ENCODE assay signal across 17 cellular contexts in the genomic region with DNA sequence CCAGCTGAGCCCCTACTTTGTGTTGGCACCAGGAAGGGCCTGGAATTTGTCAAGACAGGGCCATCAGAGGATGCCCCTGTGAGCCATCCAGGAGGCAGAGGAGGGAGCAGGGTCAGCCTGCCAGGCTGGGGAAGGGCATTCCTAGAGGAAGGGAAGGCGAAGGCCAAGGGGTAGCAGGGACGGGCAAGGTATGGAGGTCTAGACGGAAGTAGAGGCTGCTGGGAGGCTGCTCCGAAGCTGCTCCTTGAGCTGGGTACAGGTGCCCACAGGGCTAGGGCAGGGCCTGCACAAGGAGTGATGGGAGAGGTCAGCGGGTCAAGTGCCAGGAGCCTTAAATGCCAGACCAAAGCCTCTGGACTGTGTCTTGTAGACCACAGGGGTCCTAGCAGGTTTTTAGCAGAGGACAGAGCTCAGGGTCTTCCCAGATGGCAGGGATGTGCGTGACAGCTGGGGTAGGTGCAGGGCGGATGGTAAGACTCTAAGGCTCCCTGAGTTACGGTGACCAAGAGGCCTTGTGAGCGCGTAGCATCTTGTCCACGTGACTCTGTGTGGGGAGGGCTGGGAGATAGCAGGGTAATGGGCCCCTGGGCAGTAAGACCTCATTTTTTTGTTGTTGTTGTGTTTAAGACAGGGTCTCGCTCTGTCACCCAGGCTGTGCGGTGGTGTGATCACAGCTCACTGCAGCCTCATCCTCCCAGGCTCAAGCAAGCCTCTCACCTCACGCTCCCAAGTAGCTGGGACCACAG. TPM values are rescaled to one million over a fixed set of nuclear protein-coding genes. Genes with fewer than 3 reads are reported as not detected.
A peak's percentile ranks its signal among the peaks of the same experiment; 100 is the strongest.
DNase-seq lines count a peak whose midpoint lies in the region; ATAC-seq, FAIRE-seq and TF ChIP-seq lines count a peak whose summit lies in the region.
"Had no signal": no experiment of that assay in that cellular context is flagged by ENCODE, and none has a peak within 500 bp of the region (broad histone marks: within the 10 kb centered on the region; RNA-seq: fewer than 3 reads in every experiment).

No MANE protein-coding gene starts in this region.

- no peak overlapping the region for H3K27ac ChIP-seq in kidney (ENCODE audit: low read depth in 2 of 2, low read length in 2 of 2)
- H3K27ac ChIP-seq: coronary artery, thoracic aorta had no signal

- H3K36me3 ChIP-seq in kidney (ENCODE audit: control insufficient read depth in 1 of 2, insufficient read depth in 2 of 2, low read length in 2 of 2), result no peaks in the 10 kb centered on the region
- H3K36me3 ChIP-seq: thoracic aorta had no signal

- POLR2A ChIA-PET in activated B cell treated with CpG ODN at 0.5 μM for 24 hours (lab: Charles Lee), result interaction anchor here (0.8 to 1.1 kb wide), 3 partner anchors 44 to 297 kb away, joined by 3 read pairs; no protein-coding TSS in a partner anchor

- peaks cover 21% of the 10 kb centered on the region for H3K4me1 Mint-ChIP-seq in activated B cell treated with CpG ODN at 0.5 μM for 24 hours
- peaks cover 18 to 42% of the 10 kb centered on the region in 2 donors for H3K4me1 Mint-ChIP-seq in stimulated activated naive B cell treated with anti-CD40 and anti-IgM and Interleukin-4, amounts not matched to agents 10 μg/mL and 1 μg/mL and 100 μg/mL, for 72 hours
- H3K4me1 Mint-ChIP-seq: T-cell had no signal

- H3K27ac Mint-ChIP-seq in activated B cell treated with CpG ODN at 0.5 μM for 24 hours, result peak overlapping the region; percentile 19
- peak overlapping the region; percentile 82 for H3K27ac Mint-ChIP-seq in stimulated activated naive B cell treated with anti-CD40 and anti-IgM and Interleukin-4, amounts not matched to agents 10 μg/mL and 1 μg/mL and 100 μg/mL, for 72 hours
- H3K27ac Mint-ChIP-seq: activated T-cell treated with anti-CD3 and anti-CD28 coated beads, Interleukin-2, amount 50 U/mL, for 24 hours; T-cell had no signal

- intact Hi-C loops in activated B cell treated with CpG ODN at 0.5 μM for 24 hours (cut with micrococcal nuclease), result no loop called here
- intact Hi-C loops in kidney (cut with DNase I), result no loop called here

- no peaks in the 10 kb centered on the region for H3K9me3 Mint-ChIP-seq in activated B cell treated with CpG ODN at 0.5 μM for 24 hours
- H3K9me3 Mint-ChIP-seq in stimulated activated naive B cell treated with anti-CD40 and anti-IgM and Interleukin-4, amounts not matched to agents 10 μg/mL and 1 μg/mL and 100 μg/mL, for 72 hours, result no peaks in the 10 kb centered on the region
- H3K9me3 Mint-ChIP-seq: activated T-cell treated with anti-CD3 and anti-CD28 coated beads, Interleukin-2, amount 50 U/mL, for 24 hours; naive B cell; T-cell had no signal

- DNase-seq in activated T-cell treated with anti-CD3 and anti-CD28 coated beads, Interleukin-2, amount 50 U/mL, for 48 hours, result peak; percentile 14
- no peak for DNase-seq in activated T-cell treated with anti-CD3 and anti-CD28 coated beads for 4 hours
- DNase-seq in activated B cell treated with CpG ODN at 0.5 μM for 24 hours, result peak; percentile 15
- peak; percentile 48 for DNase-seq in kidney
- no peak for DNase-seq in stimulated activated naive B cell treated with anti-CD40 and anti-IgM and Interleukin-4, amounts not matched to agents 10 μg/mL and 1 μg/mL and 100 μg/mL, for 72 hours
- DNase-seq in cerebellar cortex (ENCODE audit: low spot score), result no peak
- DNase-seq in NCI-H2196 treated with DMSO at 0.1 percent for 48 hours (lab: John Stamatoyannopoulos, UW; ENCODE audit: unreplicated experiment), result no peak
- DNase-seq: anterior cingulate cortex, left cardiac atrium, naive B cell, NCI-H187 treated with DMSO at 0.1 percent for 48 hours, NCI-H748 treated with DMSO at 0.1 percent for 48 hours had no signal

- no peak for ATAC-seq in activated B cell treated with CpG ODN at 0.5 μM for 24 hours (ENCODE audit: low read depth)
- no peak for ATAC-seq in stimulated activated naive B cell treated with anti-CD40 and anti-IgM and Interleukin-4, amounts not matched to agents 10 μg/mL and 1 μg/mL and 100 μg/mL, for 72 hours (replicated peaks)
- ATAC-seq in GM21576 (IDR thresholded peaks at IDR 0.05; ENCODE audit: unreplicated experiment), result no peak
- ATAC-seq: T-cell had no signal

- no peak overlapping the region for H3K9ac ChIP-seq in kidney (ENCODE audit: low read length in 2 of 2)

- TF ChIP-seq CTCF in activated B cell treated with CpG ODN at 0.5 μM for 24 hours (IDR thresholded peaks at IDR 0.05) (no peak), kidney (IDR thresholded peaks at IDR 0.05; ENCODE audit: borderline replicate concordance, extremely low read depth, insufficient read depth) (no peak)

- H3K36me3 Mint-ChIP-seq in activated B cell treated with CpG ODN at 0.5 μM for 24 hours (ENCODE audit: low read depth), result peaks cover 4% of the 10 kb centered on the region
- H3K36me3 Mint-ChIP-seq in stimulated activated naive B cell treated with anti-CD40 and anti-IgM and Interleukin-4, amounts not matched to agents 10 μg/mL and 1 μg/mL and 100 μg/mL, for 72 hours, result peaks cover 11 to 14% of the 10 kb centered on the region in 2 donors
- H3K36me3 Mint-ChIP-seq: naive B cell, T-cell had no signal

- FAIRE-seq in kidney (lab: Jason Lieb, UNC), result no peak

- H3K4me3 ChIP-seq in kidney (ENCODE audit: low read length in 2 of 2), result no peak overlapping the region
- H3K4me3 ChIP-seq: coronary artery, thoracic aorta had no signal

- no peak overlapping the region for H3K4me3 Mint-ChIP-seq in activated B cell treated with CpG ODN at 0.5 μM for 24 hours
- H3K4me3 Mint-ChIP-seq in stimulated activated naive B cell treated with anti-CD40 and anti-IgM and Interleukin-4, amounts not matched to agents 10 μg/mL and 1 μg/mL and 100 μg/mL, for 72 hours, result no peak overlapping the region
- H3K4me3 Mint-ChIP-seq: activated T-cell treated with anti-CD3 and anti-CD28 coated beads, Interleukin-2, amount 50 U/mL, for 24 hours; naive B cell; T-cell had no signal

- H3K4me1 ChIP-seq in kidney (ENCODE audit: control insufficient read depth in 1 of 2, insufficient read depth in 1 of 2, low read depth in 1 of 2, low read length in 2 of 2), result no peaks in the 10 kb centered on the region

- no peaks in the 10 kb centered on the region for H3K27me3 Mint-ChIP-seq in activated B cell treated with CpG ODN at 0.5 μM for 24 hours
- peaks cover 0 to 5% of the 10 kb centered on the region in 2 donors for H3K27me3 Mint-ChIP-seq in stimulated activated naive B cell treated with anti-CD40 and anti-IgM and Interleukin-4, amounts not matched to agents 10 μg/mL and 1 μg/mL and 100 μg/mL, for 72 hours

- H3K9me3 ChIP-seq in kidney (ENCODE audit: control insufficient read depth in 1 of 2, low read length in 2 of 2), result no peaks in the 10 kb centered on the region
- H3K9me3 ChIP-seq: thoracic aorta had no signal

- CTCF ChIA-PET in activated B cell treated with CpG ODN at 0.5 μM for 24 hours (lab: Charles Lee), result interaction anchor here (1.0 to 1.6 kb wide), 2 partner anchors 87 to 297 kb away, joined by 3 to 6 read pairs; no protein-coding TSS in a partner anchor

RNA-seq across cellular contexts. Expression of gene CSNK1E, which starts 31.7 kb away (rescaled TPM):
- 80.6 and 85.2 TPM in 2 replicates for total RNA-seq in activated B cell treated with CpG ODN at 0.5 μM for 24 hours
- 101 TPM for total RNA-seq in kidney
- 33.6 TPM for polyA plus RNA-seq in kidney (ENCODE audit: insufficient read depth, low read depth, low replicate concordance)

Comparison
In these comparisons a context has a peak if more than half of its experiments do, and no peak if none do; other contexts are left out.
1. DNase-seq: peak in activated T-cell treated with anti-CD3 and anti-CD28 coated beads, Interleukin-2, amount 50 U/mL, for 48 hours (2 of 2), activated B cell treated with CpG ODN at 0.5 μM for 24 hours (single experiment) and kidney (single experiment); none in activated T-cell treated with anti-CD3 and anti-CD28 coated beads for 4 hours (single experiment), stimulated activated naive B cell treated with anti-CD40 and anti-IgM and Interleukin-4, amounts not matched to agents 10 μg/mL and 1 μg/mL and 100 μg/mL, for 72 hours (single experiment), cerebellar cortex (single experiment) and NCI-H2196 treated with DMSO at 0.1 percent for 48 hours (single experiment).